ENCODE assay signal across 34 cellular contexts in the genomic region with DNA sequence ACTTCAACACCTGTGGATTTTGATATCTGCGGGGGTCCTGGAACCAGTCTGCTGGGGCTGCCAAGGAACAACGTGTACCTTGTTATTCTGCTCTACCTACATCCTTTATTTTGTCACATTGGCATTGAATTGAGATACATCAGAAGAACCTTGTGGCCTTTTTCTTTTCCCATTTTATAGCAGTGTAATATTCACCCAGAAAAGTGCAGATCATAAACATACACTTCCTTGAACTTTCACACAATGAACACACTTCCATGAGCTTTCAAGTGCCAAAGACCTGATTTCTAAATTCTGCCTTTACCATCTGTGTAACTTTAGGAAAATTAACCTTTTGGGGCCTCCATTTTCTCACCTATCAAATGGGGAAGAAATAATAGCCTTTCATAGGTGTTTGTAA.
"Had no signal": no experiment of that assay in that cellular context is flagged by ENCODE, and none has a peak within 500 bp of the region (broad histone marks: within the 10 kb centered on the region; RNA-seq: fewer than 3 reads in every experiment).

No MANE protein-coding gene starts in this region.

- H3K27ac ChIP-seq: KMS-11 had no signal

- H3K27me3 ChIP-seq: MG63 had no signal

- H3K36me3 ChIP-seq: MG63 had no signal

- H3K4me3 ChIP-seq: MG63 had no signal

- H3K9me3 ChIP-seq: MG63 had no signal

- DNase-seq: Karpas-422, Kasumi-1, KBM-7, KG1, MG63, MM.1S, MV-4-11, NCI-H1048, NCI-H1092, NCI-H1092 treated with DMSO at 0.1 percent for 48 hours, NCI-H1105, NCI-H1105 treated with DMSO at 0.1 percent for 48 hours, NCI-H1417, NCI-H1417 treated with DMSO at 0.1 percent for 48 hours, NCI-H1436, NCI-H1436 treated with DMSO at 0.1 percent for 48 hours, NCI-H146, NCI-H1694, NCI-H1694 treated with DMSO at 0.1 percent for 48 hours, NCI-H187, NCI-H187 treated with DMSO at 0.1 percent for 48 hours, NCI-H1930, NCI-H2029, NCI-H2029 treated with DMSO at 0.1 percent for 48 hours, NCI-H2081, NCI-H2081 treated with DMSO at 0.1 percent for 48 hours, NCI-H2171, NCI-H2171 treated with DMSO at 0.1 percent for 48 hours, NCI-H2227 treated with DMSO at 0.1 percent for 48 hours, NCI-H226, NCI-H345, NCI-H446, NCI-H446 treated with DMSO at 0.1 percent for 48 hours had no signal
